ENCODE assay signal across 27 cellular contexts in genomic region chr11:70678931-70679900, GRCh38.
"Had no signal": no experiment of that assay in that cellular context is flagged by ENCODE, and none has a peak within 500 bp of the region (broad histone marks: within the 10 kb centered on the region; RNA-seq: fewer than 3 reads in every experiment).

No MANE protein-coding gene starts in this region.

- FAIRE-seq: endometrium, pancreas, urothelium cell line had no signal

- H2AFZ ChIP-seq: hepatocyte, neural progenitor cell had no signal

- H3K4me3 ChIP-seq: gastrocnemius medialis, heart left ventricle, hepatocyte, lung, mucosa of descending colon, neural progenitor cell, pancreas, sigmoid colon, testis, tibial artery, upper lobe of left lung had no signal

- H3K9ac ChIP-seq: neural progenitor cell had no signal

- H3K9me3 ChIP-seq: gastrocnemius medialis, heart left ventricle, mucosa of descending colon, pancreas, sigmoid colon, testis, tibial artery, upper lobe of left lung had no signal

- H3K4me1 ChIP-seq: gastrocnemius medialis, heart left ventricle, neural progenitor cell, pancreas, sigmoid colon, testis, tibial artery, upper lobe of left lung had no signal

- H3K27ac ChIP-seq: gastrocnemius medialis, heart left ventricle, hepatocyte, neural progenitor cell, pancreas, sigmoid colon, testis, tibial artery, upper lobe of left lung had no signal

- H3K4me2 ChIP-seq: hepatocyte, neural progenitor cell had no signal

- ATAC-seq: effector memory CD8-positive, alpha-beta T cell; gastrocnemius medialis; left cardiac atrium; left ventricle myocardium superior; mucosa of descending colon; natural killer cell treated with Interleukin-12 subunit alpha and Interleukin-12 subunit beta and Interleukin-15 and Interleukin-18, amount 100 ng/mL, for 72 hours; pancreas; stimulated activated memory B cell treated with anti-CD40 and anti-IgM and Interleukin-4, amounts not matched to agents 10 μg/mL and 1 μg/mL and 100 μg/mL, for 72 hours; stimulated activated naive CD8-positive, alpha-beta T cell treated with anti-CD3 and anti-CD28 coated beads, Interleukin-15, Interleukin-2, amounts not matched to agents 100 U/mL and 50 U/mL, for 24 hours had no signal

- H3K36me3 ChIP-seq: gastrocnemius medialis, heart left ventricle, neural progenitor cell, pancreas, sigmoid colon, tibial artery, upper lobe of left lung had no signal

- H3K27me3 ChIP-seq: gastrocnemius medialis, hepatocyte, neural progenitor cell, pancreas, sigmoid colon, testis, upper lobe of left lung had no signal

- DNase-seq: caudate nucleus; cerebellar nuclear complex; cortex of kidney; effector memory CD8-positive, alpha-beta T cell; erythroblast; gastrocnemius medialis; left cardiac atrium; left ventricle myocardium superior; naive B cell; nucleus accumbens; sigmoid colon; stimulated activated CD4-positive, alpha-beta T cell treated with anti-CD3 and anti-CD28 coated beads, Interleukin-4, amount 100 ng/mL, for 4 hours; stimulated activated naive CD8-positive, alpha-beta T cell treated with anti-CD3 and anti-CD28 coated beads, Interleukin-15, Interleukin-2, amounts not matched to agents 100 U/mL and 50 U/mL, for 24 hours; substantia nigra; testis; tibial artery; upper lobe of left lung had no signal
